ENCODE assay signal across 1 cellular context in the genomic region with DNA sequence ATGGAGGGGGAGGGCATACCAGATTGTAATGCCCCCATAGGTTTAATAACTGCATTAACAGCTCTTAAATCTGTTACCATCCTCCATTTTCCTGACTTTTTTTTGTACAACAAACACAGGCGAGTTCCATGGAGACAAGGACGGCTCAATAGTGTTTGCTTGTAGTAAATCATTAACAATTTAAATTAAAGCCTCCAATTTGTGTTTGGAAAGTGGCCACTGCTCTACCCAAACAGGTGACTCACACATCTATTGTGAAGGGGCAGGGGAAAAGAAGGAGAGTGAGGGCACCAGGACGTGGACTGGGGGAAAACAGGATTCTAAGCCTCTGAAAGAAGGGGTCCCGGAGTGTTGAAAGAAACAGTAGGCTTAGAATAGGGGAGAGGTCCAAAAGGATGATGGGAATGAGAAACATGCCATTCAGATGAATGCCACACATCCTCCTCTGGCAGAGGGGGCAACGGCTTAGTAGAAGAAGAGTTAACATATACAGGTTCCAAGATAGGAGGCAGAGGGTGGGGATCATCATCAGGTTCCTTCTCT.
TF ChIP-seq lines count a peak whose summit lies in the region.

No MANE protein-coding gene starts in this region.

TF ChIP-seq in K562, 482 proteins besides CTCF, POLR2A, EP300 and RAD21:
- TF ChIP-seq ZFP1 (CRISPR knock-in tag; IDR thresholded peaks at IDR 0.05), result no peak
- no peak for TF ChIP-seq FOXM1 (IDR thresholded peaks at IDR 0.05; ENCODE audit: low read depth)
- TF ChIP-seq FOXM1 (CRISPR knock-in tag; IDR thresholded peaks at IDR 0.05; ENCODE audit: low read depth), result no peak
- TF ChIP-seq, protein P1, sequence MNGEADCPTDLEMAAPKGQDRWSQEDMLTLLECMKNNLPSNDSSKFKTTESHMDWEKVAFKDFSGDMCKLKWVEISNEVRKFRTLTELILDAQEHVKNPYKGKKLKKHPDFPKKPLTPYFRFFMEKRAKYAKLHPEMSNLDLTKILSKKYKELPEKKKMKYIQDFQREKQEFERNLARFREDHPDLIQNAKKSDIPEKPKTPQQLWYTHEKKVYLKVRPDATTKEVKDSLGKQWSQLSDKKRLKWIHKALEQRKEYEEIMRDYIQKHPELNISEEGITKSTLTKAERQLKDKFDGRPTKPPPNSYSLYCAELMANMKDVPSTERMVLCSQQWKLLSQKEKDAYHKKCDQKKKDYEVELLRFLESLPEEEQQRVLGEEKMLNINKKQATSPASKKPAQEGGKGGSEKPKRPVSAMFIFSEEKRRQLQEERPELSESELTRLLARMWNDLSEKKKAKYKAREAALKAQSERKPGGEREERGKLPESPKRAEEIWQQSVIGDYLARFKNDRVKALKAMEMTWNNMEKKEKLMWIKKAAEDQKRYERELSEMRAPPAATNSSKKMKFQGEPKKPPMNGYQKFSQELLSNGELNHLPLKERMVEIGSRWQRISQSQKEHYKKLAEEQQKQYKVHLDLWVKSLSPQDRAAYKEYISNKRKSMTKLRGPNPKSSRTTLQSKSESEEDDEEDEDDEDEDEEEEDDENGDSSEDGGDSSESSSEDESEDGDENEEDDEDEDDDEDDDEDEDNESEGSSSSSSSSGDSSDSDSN (IDR thresholded peaks at IDR 0.05; ENCODE audit: borderline replicate concordance in 1 of 2, low read depth in 2 of 2, low read length in 2 of 2), result no peak
